In the genomic region with DNA sequence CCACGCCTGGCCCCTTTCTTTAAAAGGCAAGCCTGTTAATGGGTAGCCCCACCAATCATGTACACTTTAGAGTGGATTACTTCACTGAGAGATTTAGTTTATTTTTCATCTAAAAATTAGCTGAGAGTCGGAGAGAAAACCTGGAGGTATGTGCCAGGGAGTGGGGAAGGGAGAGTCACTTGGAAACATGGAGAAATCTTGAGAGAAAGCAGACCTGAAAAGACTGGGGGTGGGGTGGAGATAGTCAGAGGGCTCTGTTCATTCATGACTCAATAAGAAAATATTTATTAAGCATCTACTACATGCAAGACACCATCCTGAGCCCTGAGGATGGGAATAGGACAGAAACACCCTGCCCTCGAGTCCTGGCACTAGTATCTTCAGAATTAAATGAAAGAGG, we compare ENCODE assay signal across 22 cellular contexts. TPM values are rescaled to one million over a fixed set of nuclear protein-coding genes. Genes with fewer than 3 reads are reported as not detected.
A peak's percentile ranks its signal among the peaks of the same experiment; 100 is the strongest.
DNase-seq lines count a peak whose midpoint lies in the region; ATAC-seq and TF ChIP-seq lines count a peak whose summit lies in the region.
"Had no signal": no experiment of that assay in that cellular context is flagged by ENCODE, and none has a peak within 500 bp of the region (broad histone marks: within the 10 kb centered on the region; RNA-seq: fewer than 3 reads in every experiment).

No MANE protein-coding gene starts in this region.

- H3K4me3 ChIP-seq in choroid plexus epithelial cell (ENCODE audit: low read depth, low read length), result no peak overlapping the region

- ATAC-seq in GM19324 (IDR thresholded peaks at IDR 0.05; ENCODE audit: low FRiP score, unreplicated experiment), result no peak

- H3K36me3 Mint-ChIP-seq in HFFc6 (ENCODE audit: low read depth) (no peaks in the 10 kb centered on the region), neural crest cell (ENCODE audit: low read depth) (peaks cover 7% of the 10 kb centered on the region)
- H3K36me3 Mint-ChIP-seq: IgD-negative memory B cell had no signal

- DNase-seq in AG08395 (ENCODE audit: low spot score) (peak; percentile 25), HFFc6 (peak; percentile 20), choroid plexus epithelial cell (ENCODE audit: low read depth) (peak; percentile 7), neural crest cell (ENCODE audit: low read depth, low spot score) (no peak), NCI-H748 (lab: John Stamatoyannopoulos, UW; ENCODE audit: unreplicated experiment) (no peak), T-helper 9 cell (no peak)
- DNase-seq in activated CD8-positive, alpha-beta memory T cell treated with anti-CD3 and anti-CD28 coated beads for 24 hours, result no peak
- DNase-seq: 8988T, DMS53, GOT3, HCEC 1CT, MV-4-11, NCI-H1105 treated with DMSO at 0.1 percent for 48 hours, NCI-H2029 treated with DMSO at 0.1 percent for 48 hours, NCI-H226, NCI-H526, Right ventricle myocardium superior had no signal

- TF ChIP-seq CTCF in HFFc6 (IDR thresholded peaks at IDR 0.05), result no peak
- TF ChIP-seq CTCF in choroid plexus epithelial cell (conservative IDR thresholded peaks at IDR 0.05; ENCODE audit: low read depth, low read length), result no peak
- TF ChIP-seq CTCF in neural crest cell (conservative IDR thresholded peaks at IDR 0.05), result no peak

- no peak overlapping the region for H3K4me3 Mint-ChIP-seq in HFFc6
- H3K4me3 Mint-ChIP-seq in neural crest cell, result no peak overlapping the region
- H3K4me3 Mint-ChIP-seq: B cell, CD14-positive monocyte, IgD-negative memory B cell had no signal

- H3K27me3 Mint-ChIP-seq in HFFc6 (ENCODE audit: insufficient read depth), result peaks cover 5% of the 10 kb centered on the region
- H3K27me3 Mint-ChIP-seq in neural crest cell (ENCODE audit: low read depth), result no peaks in the 10 kb centered on the region
- H3K27me3 Mint-ChIP-seq: B cell had no signal

- H3K9me3 Mint-ChIP-seq in HFFc6 (no peaks in the 10 kb centered on the region), neural crest cell (no peaks in the 10 kb centered on the region)
- H3K9me3 Mint-ChIP-seq: IgD-negative memory B cell had no signal

- H3K27ac Mint-ChIP-seq in HFFc6 (no peak overlapping the region), neural crest cell (ENCODE audit: unreplicated experiment) (peak overlapping the region; percentile 36)
- H3K27ac Mint-ChIP-seq: B cell had no signal

- H3K4me1 Mint-ChIP-seq in HFFc6 (ENCODE audit: low read depth) (peaks cover 8% of the 10 kb centered on the region; the same call in 1 of the 2 replicates), neural crest cell (peaks cover 12% of the 10 kb centered on the region)
- H3K4me1 Mint-ChIP-seq: B cell, CD14-positive monocyte, IgD-negative memory B cell had no signal

RNA-seq across cellular contexts. Expression of gene RCVRN, which starts 27.4 kb away (rescaled TPM):
- total RNA-seq in HFFc6 (2021; fragmentation: NEBNext Ultra II Directional; extraction: Animal tissue kit (Norgen Biotek cat#: 25700)), result not detected
- total RNA-seq in neural crest cell, result 0.09 and 0.35 TPM in 2 replicates
- total RNA-seq: B cell, Right ventricle myocardium superior, SK-MEL-5 had no signal

Comparison
In these comparisons a context has a peak if more than half of its experiments do, and no peak if none do; other contexts are left out.
1. DNase-seq: peak in AG08395 (single experiment), HFFc6 (single experiment) and choroid plexus epithelial cell (single experiment); none in neural crest cell (single experiment), activated CD8-positive, alpha-beta memory T cell treated with anti-CD3 and anti-CD28 coated beads for 24 hours (single experiment), NCI-H748 (single experiment) and T-helper 9 cell (single experiment).